In genomic region chr19:19149402-19149801, GRCh38 we compare ENCODE assay signal across 16 cellular contexts. TPM values are rescaled to one million over a fixed set of nuclear protein-coding genes. Genes with fewer than 3 reads are reported as not detected.
DNase-seq lines count a peak whose midpoint lies in the region; ATAC-seq lines count a peak whose summit lies in the region.
"Had no signal": no experiment of that assay in that cellular context is flagged by ENCODE, and none has a peak within 500 bp of the region (broad histone marks: within the 10 kb centered on the region; RNA-seq: fewer than 3 reads in every experiment).

No MANE protein-coding gene starts in this region.

- H2AFZ ChIP-seq in Karpas-422 (ENCODE audit: low read length) = no peak overlapping the region
- H2AFZ ChIP-seq: GM23338 had no signal

- H3K4me2 ChIP-seq in Karpas-422 (ENCODE audit: low read depth, low read length, poor library complexity, severe bottlenecking) = no peak overlapping the region
- H3K4me2 ChIP-seq: BLaER1 treated with 17β-estradiol and CSF1 and Interleukin-3, amounts not matched to agents 10 nM and 100 nM; GM23338 had no signal

- H3K27me3 ChIP-seq in Karpas-422 (ENCODE audit: low read length) (no peaks in the 10 kb centered on the region), adipocyte (replicated peaks; ENCODE audit: control insufficient read depth, insufficient read depth, low read length) (no peaks in the 10 kb centered on the region)
- H3K27me3 ChIP-seq: BLaER1 treated with 17β-estradiol and CSF1 and Interleukin-3, amounts not matched to agents 10 nM and 100 nM had no signal

- H3K9me3 Mint-ChIP-seq in activated naive CD4-positive, alpha-beta T cell treated with anti-CD3 and anti-CD28 coated beads, Interleukin-2, amount 50 U/mL, for 72 hours = no peaks in the 10 kb centered on the region
- H3K9me3 Mint-ChIP-seq in activated naive CD4-positive, alpha-beta T cell treated with anti-CD3 and anti-CD28 coated beads, Interleukin-2, amount 10 ng/mL, durations not matched to agents 7 days and 5 days = no peaks in the 10 kb centered on the region
- H3K9me3 Mint-ChIP-seq: CD4-positive, CD25-positive, alpha-beta regulatory T cell; GM23338 had no signal

- peak overlapping the region; percentile 77 for H3K27ac ChIP-seq in Karpas-422 (ENCODE audit: low read length)
- H3K27ac ChIP-seq: BLaER1 treated with 17β-estradiol and CSF1 and Interleukin-3, amounts not matched to agents 10 nM and 100 nM had no signal

- H3K4me3 Mint-ChIP-seq in activated naive CD4-positive, alpha-beta T cell treated with anti-CD3 and anti-CD28 coated beads, Interleukin-2, amount 10 ng/mL, durations not matched to agents 7 days and 5 days = no peak overlapping the region
- H3K4me3 Mint-ChIP-seq: CD4-positive, CD25-positive, alpha-beta regulatory T cell; GM23338 had no signal

- H3K9me3 ChIP-seq in Karpas-422 (ENCODE audit: low read length) (no peaks in the 10 kb centered on the region), adipocyte (ENCODE audit: control insufficient read depth, low read length) (no peaks in the 10 kb centered on the region)
- H3K9me3 ChIP-seq: BLaER1 treated with 17β-estradiol and CSF1 and Interleukin-3, amounts not matched to agents 10 nM and 100 nM had no signal

- peaks cover 11% of the 10 kb centered on the region for H3K79me2 ChIP-seq in Karpas-422 (ENCODE audit: low read length)

- H3K27me3 Mint-ChIP-seq in activated naive CD4-positive, alpha-beta T cell treated with anti-CD3 and anti-CD28 coated beads, Interleukin-2, amount 10 ng/mL, durations not matched to agents 7 days and 5 days = no peaks in the 10 kb centered on the region
- H3K27me3 Mint-ChIP-seq: CD4-positive, CD25-positive, alpha-beta regulatory T cell had no signal

- H3K4me1 ChIP-seq in Karpas-422 (ENCODE audit: low read length) (peaks cover 81% of the 10 kb centered on the region), adipocyte (ENCODE audit: control insufficient read depth, insufficient read depth, low read length) (no peaks in the 10 kb centered on the region)

- no peaks in the 10 kb centered on the region for H3K9me2 ChIP-seq in Karpas-422 (replicated peaks; ENCODE audit: insufficient read depth, low read length)

- no peaks in the 10 kb centered on the region for H3K4me1 Mint-ChIP-seq in activated naive CD4-positive, alpha-beta T cell treated with anti-CD3 and anti-CD28 coated beads, Interleukin-2, amount 10 ng/mL, durations not matched to agents 7 days and 5 days
- H3K4me1 Mint-ChIP-seq: GM23338 had no signal

- H3K4me3 ChIP-seq in Karpas-422 (ENCODE audit: low read length) = no peak overlapping the region
- H3K4me3 ChIP-seq in adipocyte (ENCODE audit: low read length) = no peak overlapping the region
- H3K4me3 ChIP-seq: BLaER1 treated with 17β-estradiol and CSF1 and Interleukin-3, amounts not matched to agents 10 nM and 100 nM; GM12878; GM23338 had no signal

- CTCF ChIA-PET in activated naive CD4-positive, alpha-beta T cell treated with anti-CD3 and anti-CD28 coated beads, Interleukin-2, amount 10 ng/mL, durations not matched to agents 7 days and 5 days (lab: Charles Lee) = interaction anchor here (0.7 to 5.1 kb wide), 2 partner anchors 26 to 98 kb away, joined by 3 to 44 read pairs; no protein-coding TSS in a partner anchor

- H3K27ac Mint-ChIP-seq in activated naive CD4-positive, alpha-beta T cell treated with anti-CD3 and anti-CD28 coated beads, Interleukin-2, amount 50 U/mL, for 72 hours = peak overlapping the region; percentile 42 to 60
- no peak overlapping the region for H3K27ac Mint-ChIP-seq in activated naive CD4-positive, alpha-beta T cell treated with anti-CD3 and anti-CD28 coated beads, Interleukin-2, amount 10 ng/mL, durations not matched to agents 7 days and 5 days
- H3K27ac Mint-ChIP-seq: CD4-positive, CD25-positive, alpha-beta regulatory T cell; GM23338 had no signal

- H3K9ac ChIP-seq in Karpas-422 (ENCODE audit: low read length) (no peak overlapping the region), adipocyte (ENCODE audit: low read length) (no peak overlapping the region)
- H3K9ac ChIP-seq: BLaER1 treated with 17β-estradiol and CSF1 and Interleukin-3, amounts not matched to agents 10 nM and 100 nM had no signal

- DNase-seq in activated naive CD4-positive, alpha-beta T cell treated with anti-CD3 and anti-CD28 coated beads, Interleukin-2, amount 50 U/mL, for 72 hours (ENCODE audit: low spot score in 2 of 2) = no peak
- DNase-seq in activated naive CD4-positive, alpha-beta T cell treated with anti-CD3 and anti-CD28 coated beads, Interleukin-2, amount 10 ng/mL, durations not matched to agents 7 days and 5 days = no peak
- DNase-seq in Karpas-422 (peak; percentile 55), adipocyte (ENCODE audit: low read depth) (peak; percentile 14)
- DNase-seq in stimulated activated CD4-positive, alpha-beta T cell treated with anti-CD3 and anti-CD28 coated beads, Interleukin-15, amount 100 ng/mL, for 24 hours = no peak
- no peak for DNase-seq in stimulated activated naive CD4-positive, alpha-beta T cell treated with Interleukin-2 at 50 U/mL for 16 hours (lab: John Stamatoyannopoulos, UW)
- DNase-seq: ACHN; CD4-positive, CD25-positive, alpha-beta regulatory T cell; DMS53; H7 had no signal

- no peaks in the 10 kb centered on the region for H3K36me3 Mint-ChIP-seq in activated naive CD4-positive, alpha-beta T cell treated with anti-CD3 and anti-CD28 coated beads, Interleukin-2, amount 50 U/mL, for 72 hours
- peaks cover 5% of the 10 kb centered on the region for H3K36me3 Mint-ChIP-seq in activated naive CD4-positive, alpha-beta T cell treated with anti-CD3 and anti-CD28 coated beads, Interleukin-2, amount 10 ng/mL, durations not matched to agents 7 days and 5 days

- ATAC-seq in activated naive CD4-positive, alpha-beta T cell treated with anti-CD3 and anti-CD28 coated beads, Interleukin-2, amount 50 U/mL, for 72 hours = no peak
- ATAC-seq in GM21515 (IDR thresholded peaks at IDR 0.05; ENCODE audit: unreplicated experiment) = no peak
- ATAC-seq: GM12878, GM23338, HepG2 had no signal

- H4K20me1 ChIP-seq in Karpas-422 (ENCODE audit: insufficient read depth, low read depth, low read length) = peaks cover 41% of the 10 kb centered on the region; the same call in 1 of the 2 replicates
- H4K20me1 ChIP-seq: BLaER1 treated with 17β-estradiol and CSF1 and Interleukin-3, amounts not matched to agents 10 nM and 100 nM had no signal

- H3K36me3 ChIP-seq in Karpas-422 (ENCODE audit: insufficient read depth, low read length) (peaks cover 56% of the 10 kb centered on the region), adipocyte (ENCODE audit: control insufficient read depth, insufficient read depth, low read length, severe bottlenecking) (peaks cover 4% of the 10 kb centered on the region)

RNA-seq across cellular contexts. Expression of gene TMEM161A, which starts 11.1 kb away (rescaled TPM):
- 10 to 100 TPM; 22.9 to 28.2 TPM for total RNA-seq in activated naive CD4-positive, alpha-beta T cell treated with anti-CD3 and anti-CD28 coated beads, Interleukin-2, amount 50 U/mL, for 72 hours
- total RNA-seq in Karpas-422 (2014; rRNA removed; shearing (Covaris generic); ENCODE audit: low replicate concordance) = 24.9 and 58.5 TPM in 2 replicates

RNA-seq across cellular contexts. Expression of gene MEF2B, which starts 20.7 kb away (rescaled TPM):
- 1 to 10 TPM; 2.4 to 3.4 TPM for total RNA-seq in activated naive CD4-positive, alpha-beta T cell treated with anti-CD3 and anti-CD28 coated beads, Interleukin-2, amount 50 U/mL, for 72 hours
- total RNA-seq in Karpas-422 (2014; rRNA removed; shearing (Covaris generic); ENCODE audit: low replicate concordance) = 395 and 679 TPM in 2 replicates
- total RNA-seq: A172 had no signal

RNA-seq across cellular contexts. Expression of gene BORCS8, which starts 42.5 kb away (rescaled TPM):
- 10 to 100 TPM; 11.6 to 26.9 TPM for total RNA-seq in activated naive CD4-positive, alpha-beta T cell treated with anti-CD3 and anti-CD28 coated beads, Interleukin-2, amount 50 U/mL, for 72 hours
- total RNA-seq in Karpas-422 (2014; rRNA removed; shearing (Covaris generic); ENCODE audit: low replicate concordance) = 6.6 and 12.3 TPM in 2 replicates

RNA-seq across cellular contexts. Expression of gene RFXANK, which starts 42.7 kb away (rescaled TPM):
- total RNA-seq in activated naive CD4-positive, alpha-beta T cell treated with anti-CD3 and anti-CD28 coated beads, Interleukin-2, amount 50 U/mL, for 72 hours = 100 to 1,000 TPM in 1 of 2 donors, 10 to 100 TPM in 1; 88.2 to 122 TPM
- total RNA-seq in Karpas-422 (2014; rRNA removed; shearing (Covaris generic); ENCODE audit: low replicate concordance) = 170 and 176 TPM in 2 replicates

RNA-seq across cellular contexts. Expression of gene NR2C2AP, which starts 53.8 kb away (rescaled TPM):
- 10 to 100 TPM; 34.4 to 38.6 TPM for total RNA-seq in activated naive CD4-positive, alpha-beta T cell treated with anti-CD3 and anti-CD28 coated beads, Interleukin-2, amount 50 U/mL, for 72 hours
- 6.9 and 21.4 TPM in 2 replicates for total RNA-seq in Karpas-422 (2014; rRNA removed; shearing (Covaris generic); ENCODE audit: low replicate concordance)

Comparison
In these comparisons a context has a peak if more than half of its experiments do, and no peak if none do; other contexts are left out.
1. DNase-seq: peak in Karpas-422 (single experiment) and adipocyte (single experiment); none in activated naive CD4-positive, alpha-beta T cell treated with anti-CD3 and anti-CD28 coated beads, Interleukin-2, amount 50 U/mL, for 72 hours (0 of 2), activated naive CD4-positive, alpha-beta T cell treated with anti-CD3 and anti-CD28 coated beads, Interleukin-2, amount 10 ng/mL, durations not matched to agents 7 days and 5 days (single experiment), stimulated activated CD4-positive, alpha-beta T cell treated with anti-CD3 and anti-CD28 coated beads, Interleukin-15, amount 100 ng/mL, for 24 hours (single experiment) and stimulated activated naive CD4-positive, alpha-beta T cell treated with Interleukin-2 at 50 U/mL for 16 hours (single experiment).
2. RNA of gene MEF2B, which starts 20.7 kb away (total RNA-seq): 395 to 679 TPM in Karpas-422; 2.4 to 3.4 TPM in activated naive CD4-positive, alpha-beta T cell treated with anti-CD3 and anti-CD28 coated beads, Interleukin-2, amount 50 U/mL, for 72 hours; every median in the first group is over 10 times any median in the second.